ENCODE assay signal across 37 cellular contexts in genomic region chr9:124442826-124443225, GRCh38. TPM values are rescaled to one million over a fixed set of nuclear protein-coding genes. Genes with fewer than 3 reads are reported as not detected.
"Had no signal": no experiment of that assay in that cellular context is flagged by ENCODE, and none has a peak within 500 bp of the region (broad histone marks: within the 10 kb centered on the region; RNA-seq: fewer than 3 reads in every experiment).

No MANE protein-coding gene starts in this region.

- H3K36me3 Mint-ChIP-seq: activated CD8-positive, alpha-beta memory T cell treated with anti-CD3 and anti-CD28 coated beads, Interleukin-2, amount 10 ng/mL, durations not matched to agents 7 days and 5 days; brain had no signal

- H3K4me2 ChIP-seq: PC-9 had no signal

- H3K4me3 Mint-ChIP-seq: activated CD4-positive, alpha-beta memory T cell treated with anti-CD3 and anti-CD28 coated beads, Interleukin-2, amount 10 ng/mL, durations not matched to agents 7 days and 5 days; activated CD8-positive, alpha-beta memory T cell treated with anti-CD3 and anti-CD28 coated beads, Interleukin-2, amount 10 ng/mL, durations not matched to agents 7 days and 5 days; activated naive CD4-positive, alpha-beta T cell treated with anti-CD3 and anti-CD28 coated beads for 36 hours; activated T-cell treated with anti-CD3 and anti-CD28 coated beads, Interleukin-2, amount 50 U/mL, for 72 hours; activated T-helper 17 cell treated with anti-CD3 and anti-CD28 coated beads, Interleukin-2, amount 50 U/mL, for 72 hours; brain had no signal

- ATAC-seq: activated CD8-positive, alpha-beta memory T cell treated with anti-CD3 and anti-CD28 coated beads, Interleukin-2, amount 10 ng/mL, durations not matched to agents 7 days and 5 days; activated naive CD4-positive, alpha-beta T cell treated with anti-CD3 and anti-CD28 coated beads, Interleukin-2, amount 50 U/mL, for 72 hours; activated T-cell treated with anti-CD3 and anti-CD28 coated beads, Interleukin-2, amount 50 U/mL, for 72 hours; K562; Right ventricle myocardium inferior; SK-N-SH treated with all-trans-retinoic acid at 6 μM for 48 hours had no signal

- H3K4me1 Mint-ChIP-seq: activated CD4-positive, alpha-beta memory T cell treated with anti-CD3 and anti-CD28 coated beads, Interleukin-2, amount 10 ng/mL, durations not matched to agents 7 days and 5 days; activated CD8-positive, alpha-beta memory T cell treated with anti-CD3 and anti-CD28 coated beads, Interleukin-2, amount 10 ng/mL, durations not matched to agents 7 days and 5 days; activated T-helper 17 cell treated with anti-CD3 and anti-CD28 coated beads, Interleukin-2, amount 50 U/mL, for 72 hours; brain had no signal

- H3K4me3 ChIP-seq: adrenal gland, K562, PC-9 had no signal

- H3K9me3 ChIP-seq: adrenal gland had no signal

- DNase-seq: activated CD4-positive, alpha-beta memory T cell treated with anti-CD3 and anti-CD28 coated beads, Interleukin-2, amount 10 ng/mL, durations not matched to agents 7 days and 5 days; activated CD4-positive, alpha-beta T cell treated with anti-CD3 and anti-CD28 coated beads for 1 hour; activated CD4-positive, alpha-beta T cell treated with anti-CD3 and anti-CD28 coated beads for 48 hours; activated CD4-positive, CD25-positive, alpha-beta regulatory T cell; activated CD8-positive, alpha-beta memory T cell treated with anti-CD3 and anti-CD28 coated beads for 24 hours; activated CD8-positive, alpha-beta memory T cell treated with anti-CD3 and anti-CD28 coated beads, Interleukin-2, amount 10 ng/mL, durations not matched to agents 7 days and 5 days; activated CD8-positive, alpha-beta memory T cell treated with anti-CD3 and anti-CD28 coated beads, Interleukin-2, amount 50 U/mL, for 48 hours; activated gamma-delta T cell treated with Interleukin-2 at 50 U/mL for 16 hours; activated naive CD4-positive, alpha-beta T cell treated with anti-CD3 and anti-CD28 coated beads for 36 hours; activated T-cell treated with anti-CD3 and anti-CD28 coated beads, Interleukin-2, amount 50 U/mL, for 1 hour; activated T-cell treated with anti-CD3 and anti-CD28 coated beads, Interleukin-2, amount 50 U/mL, for 72 hours; central memory CD4-positive, alpha-beta T cell; NCI-H1105; NCI-H1417 treated with DMSO at 0.1 percent for 48 hours; NCI-H187 treated with DMSO at 0.1 percent for 48 hours; NCI-H2081; NCI-H345; NCI-H524 treated with DMSO at 0.1 percent for 48 hours; NK-92 treated with Interleukin-12 subunit alpha and Interleukin-12 subunit beta, amount 100 ng/mL, for 24 hours; PC-9; SIG-M5; SW 1271; T-helper 1 cell; T-helper 2 cell; T-helper 9 cell; WERI-Rb-1 had no signal

- H3K36me3 ChIP-seq: adrenal gland, WERI-Rb-1 had no signal

- H2AFZ ChIP-seq: PC-9 had no signal

- H3K27ac ChIP-seq: adrenal gland, PC-9, WERI-Rb-1 had no signal

- H3K9me3 Mint-ChIP-seq: activated CD4-positive, alpha-beta memory T cell treated with anti-CD3 and anti-CD28 coated beads, Interleukin-2, amount 10 ng/mL, durations not matched to agents 7 days and 5 days; activated naive CD4-positive, alpha-beta T cell treated with anti-CD3 and anti-CD28 coated beads for 36 hours; activated naive CD4-positive, alpha-beta T cell treated with anti-CD3 and anti-CD28 coated beads, Interleukin-2, amount 50 U/mL, for 72 hours; activated T-cell treated with anti-CD3 and anti-CD28 coated beads, Interleukin-2, amount 50 U/mL, for 72 hours; activated T-helper 17 cell treated with anti-CD3 and anti-CD28 coated beads, Interleukin-2, amount 50 U/mL, for 72 hours had no signal

- H3K27ac Mint-ChIP-seq: activated CD4-positive, alpha-beta memory T cell treated with anti-CD3 and anti-CD28 coated beads, Interleukin-2, amount 10 ng/mL, durations not matched to agents 7 days and 5 days; activated CD8-positive, alpha-beta memory T cell treated with anti-CD3 and anti-CD28 coated beads, Interleukin-2, amount 10 ng/mL, durations not matched to agents 7 days and 5 days; activated naive CD4-positive, alpha-beta T cell treated with anti-CD3 and anti-CD28 coated beads for 36 hours; activated naive CD4-positive, alpha-beta T cell treated with anti-CD3 and anti-CD28 coated beads, Interleukin-2, amount 50 U/mL, for 72 hours; activated T-cell treated with anti-CD3 and anti-CD28 coated beads, Interleukin-2, amount 50 U/mL, for 72 hours; activated T-helper 17 cell treated with anti-CD3 and anti-CD28 coated beads, Interleukin-2, amount 50 U/mL, for 72 hours; brain had no signal

- H3K27me3 ChIP-seq: adrenal gland had no signal

RNA-seq across cellular contexts. Expression of gene ADGRD2, which starts 7.4 kb away (rescaled TPM):
- total RNA-seq: activated CD4-positive, alpha-beta memory T cell treated with anti-CD3 and anti-CD28 coated beads, Interleukin-2, amount 10 ng/mL, durations not matched to agents 7 days and 5 days; activated CD8-positive, alpha-beta memory T cell treated with anti-CD3 and anti-CD28 coated beads, Interleukin-2, amount 10 ng/mL, durations not matched to agents 7 days and 5 days; activated naive CD4-positive, alpha-beta T cell treated with anti-CD3 and anti-CD28 coated beads for 36 hours; activated naive CD4-positive, alpha-beta T cell treated with anti-CD3 and anti-CD28 coated beads, Interleukin-2, amount 50 U/mL, for 72 hours; activated T-cell treated with anti-CD3 and anti-CD28 coated beads, Interleukin-2, amount 50 U/mL, for 72 hours; activated T-helper 17 cell treated with anti-CD3 and anti-CD28 coated beads, Interleukin-2, amount 50 U/mL, for 72 hours; bronchial epithelial cell; K562; M059J; NCI-H460; PC-9; Right ventricle myocardium inferior; SK-MEL-5 had no signal
- polyA plus RNA-seq: K562 had no signal
